Comparison of ENCODE assay signal across 8 cellular contexts in the genomic region with DNA sequence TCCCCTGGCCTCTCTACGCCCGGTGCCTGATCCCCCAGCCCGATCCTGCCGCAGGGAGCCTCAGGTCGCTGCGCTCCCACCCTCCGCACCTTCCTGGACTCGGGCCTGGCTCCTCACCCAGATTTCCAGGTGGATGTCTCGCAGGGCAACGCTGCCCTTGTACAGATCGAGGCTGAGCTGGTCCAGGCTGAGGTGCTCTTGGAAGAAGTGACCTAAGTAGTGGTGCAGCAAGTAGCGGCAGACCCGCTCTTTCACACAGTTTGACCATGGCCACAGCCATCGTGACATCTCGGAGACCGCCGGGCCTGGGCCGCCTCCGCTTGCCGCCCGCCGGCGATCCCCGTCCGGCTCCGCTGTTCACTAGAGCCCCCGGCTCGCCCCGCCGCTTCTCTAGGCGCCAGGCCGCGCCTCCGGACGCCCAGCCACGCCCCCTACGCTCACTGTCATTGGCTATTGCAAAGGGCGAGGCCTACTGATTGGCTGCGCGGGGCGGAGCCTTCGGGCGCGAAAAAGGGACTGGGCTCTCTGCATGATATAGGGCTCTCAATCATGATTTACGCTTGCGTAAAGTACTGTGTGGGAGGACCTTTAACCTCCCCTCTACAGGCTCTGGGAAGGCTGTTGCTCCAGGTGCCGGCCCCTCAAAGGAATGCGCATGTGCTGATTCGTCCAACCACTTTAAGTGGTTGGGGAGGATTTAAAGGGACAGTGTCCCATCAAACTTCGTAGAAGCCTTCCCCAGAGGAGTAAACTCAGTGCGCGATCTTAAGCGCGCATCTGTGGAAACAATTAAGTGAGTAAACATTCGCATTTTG. TPM values are rescaled to one million over a fixed set of nuclear protein-coding genes. Genes with fewer than 3 reads are reported as not detected.
DNase-seq lines count a peak whose midpoint lies in the region; FAIRE-seq and TF ChIP-seq lines count a peak whose summit lies in the region.

A gene (minus strand): TSS at position 362 of the 815 bp plus-strand sequence. CDS start 74 bp downstream, at position 288.

- no peak within 1 kb of the TSS for H2BK12ac ChIP-seq in neuronal stem cell (ENCODE audit: low read length)

- H4K8ac ChIP-seq in neuronal stem cell (ENCODE audit: low read depth, low read length), result no peak within 1 kb of the TSS

- H3K4me1 Mint-ChIP-seq in activated naive CD4-positive, alpha-beta T cell treated with anti-CD3 and anti-CD28 coated beads for 36 hours (ENCODE audit: low read depth), result peaks cover 25% of the 10 kb centered on the region

- FAIRE-seq in frontal cortex (lab: Jason Lieb, UNC), result peak; percentile 97

- CTCF ChIA-PET in activated naive CD4-positive, alpha-beta T cell treated with anti-CD3 and anti-CD28 coated beads for 36 hours (lab: Charles Lee), result interaction anchor here (0.6 to 1.0 kb wide), 4 partner anchors 14 to 70 kb away, joined by 3 to 4 read pairs (median 4); no protein-coding TSS in a partner anchor

- intact Hi-C loops in activated naive CD4-positive, alpha-beta T cell treated with anti-CD3 and anti-CD28 coated beads for 36 hours (cut with micrococcal nuclease), result loop anchor here (1.0 to 5.0 kb wide), 9 partner anchors 8 to 200 kb away; a partner anchor contains a TSS

- peak within 1 kb of the TSS; percentile 76 for H2BK5ac ChIP-seq in neuronal stem cell (ENCODE audit: low read length)

- H2BK15ac ChIP-seq in neuronal stem cell (ENCODE audit: low read length), result peak within 1 kb of the TSS; percentile 71

- peak within 1 kb of the TSS; percentile 97 for H3K9ac ChIP-seq in neuronal stem cell (ENCODE audit: low read depth, low read length, poor library complexity)

- no CpG with 5 or more reads among the region's 55 CpGs for WGBS in neuronal stem cell (ENCODE audit: extremely low coverage in 2 of 2, insufficient read length in 2 of 2, insufficient replicate concordance in 1 of 2), 2 donors

- peak within 1 kb of the TSS; percentile 81 for H3K27ac Mint-ChIP-seq in activated naive CD4-positive, alpha-beta T cell treated with anti-CD3 and anti-CD28 coated beads for 36 hours

- H2AFZ ChIP-seq in neuronal stem cell (ENCODE audit: low read length), result peak within 1 kb of the TSS; percentile 70

- no peaks in the 10 kb centered on the region for H3K27me3 Mint-ChIP-seq in activated naive CD4-positive, alpha-beta T cell treated with anti-CD3 and anti-CD28 coated beads for 36 hours (ENCODE audit: low read depth)

- no peaks in the 10 kb centered on the region for H3K9me3 Mint-ChIP-seq in activated naive CD4-positive, alpha-beta T cell treated with anti-CD3 and anti-CD28 coated beads for 36 hours

- peak within 1 kb of the TSS; percentile 95 for H3K4me3 ChIP-seq in HFF-Myc (replicated peaks; ENCODE audit: low read depth, low read length)
- peak within 1 kb of the TSS; percentile 69 to 96 for H3K4me3 ChIP-seq in neuronal stem cell (ENCODE audit: low read length in 2 of 2)

- H3K4ac ChIP-seq in neuronal stem cell (ENCODE audit: low read length), result peak within 1 kb of the TSS; percentile 93

- peak within 1 kb of the TSS; percentile 25 for H3K23ac ChIP-seq in neuronal stem cell (ENCODE audit: low read depth, low read length, poor library complexity)

- no peak within 1 kb of the TSS for H4K91ac ChIP-seq in neuronal stem cell (ENCODE audit: low read depth, low read length, poor library complexity)

- H3K27me3 ChIP-seq in neuronal stem cell (ENCODE audit: control insufficient read depth in 3 of 3, insufficient read depth in 3 of 3, low read depth in 1 of 3, low read length in 3 of 3), result no peaks in the 10 kb centered on the region

- H3K79me1 ChIP-seq in neuronal stem cell (ENCODE audit: low read depth, low read length), result peaks cover 2% of the 10 kb centered on the region

- DNase-seq in GM03348 (ENCODE audit: low spot score) (peak; percentile 98), HFF-Myc (ENCODE audit: extremely low read depth, low read depth) (peak; percentile 100), NAMALWA (ENCODE audit: low spot score) (peak; percentile 100), SK-N-DZ (ENCODE audit: low spot score) (peak; percentile 100), frontal cortex (ENCODE audit: low spot score in 2 of 2) (peak; percentile 98 to 99), neuronal stem cell (ENCODE audit: low spot score) (peak; percentile 99)
- DNase-seq in activated naive CD4-positive, alpha-beta T cell treated with anti-CD3 and anti-CD28 coated beads for 36 hours, result peak; percentile 99

- H3K27ac ChIP-seq in neuronal stem cell (replicated peaks; ENCODE audit: low read length), result peak within 1 kb of the TSS; percentile 62

- TF ChIP-seq CTCF in HFF-Myc (IDR thresholded peaks at IDR 0.05; ENCODE audit: low read depth, low read length, missing control alignments) (no peak), subcutaneous adipose tissue (IDR thresholded peaks at IDR 0.05; ENCODE audit: low read depth) (no peak)

- H2BK120ac ChIP-seq in neuronal stem cell (ENCODE audit: low read depth, low read length), result no peak within 1 kb of the TSS

- H3K18ac ChIP-seq in neuronal stem cell (ENCODE audit: low read length), result peak within 1 kb of the TSS; percentile 95

- H3K9me3 ChIP-seq in neuronal stem cell (replicated peaks in 1 of 2; ENCODE audit: control insufficient read depth in 2 of 2, insufficient read depth in 1 of 2, low read depth in 1 of 2, low read length in 2 of 2), result no peaks in the 10 kb centered on the region

- peaks cover 1% of the 10 kb centered on the region for H3K36me3 Mint-ChIP-seq in activated naive CD4-positive, alpha-beta T cell treated with anti-CD3 and anti-CD28 coated beads for 36 hours (ENCODE audit: low read depth)

- peak within 1 kb of the TSS; percentile 72 for H3K14ac ChIP-seq in neuronal stem cell (ENCODE audit: low read length)

- peaks cover 6 to 10% of the 10 kb centered on the region in 2 donors for H3K4me1 ChIP-seq in neuronal stem cell (ENCODE audit: control insufficient read depth in 2 of 2, insufficient read depth in 1 of 2, low read depth in 1 of 2, low read length in 2 of 2)

- peak within 1 kb of the TSS; percentile 87 for H3K4me3 Mint-ChIP-seq in activated naive CD4-positive, alpha-beta T cell treated with anti-CD3 and anti-CD28 coated beads for 36 hours

- H3K4me2 ChIP-seq in neuronal stem cell (ENCODE audit: insufficient read depth, low read length, poor library complexity, severe bottlenecking), result peak within 1 kb of the TSS; percentile 90

- H2AK5ac ChIP-seq in neuronal stem cell (ENCODE audit: low read depth, low read length), result peak within 1 kb of the TSS; percentile 57

- H3K36me3 ChIP-seq in neuronal stem cell (replicated peaks in 1 of 2; ENCODE audit: control insufficient read depth in 2 of 2, insufficient read depth in 2 of 2, low read length in 2 of 2), result peaks cover 4 to 11% of the 10 kb centered on the region in 2 donors

RNA-seq across cellular contexts. Expression of the gene that starts here (rescaled TPM):
- 5.0 and 5.6 TPM in 2 replicates for polyA plus RNA-seq in SK-N-DZ (2014; cell fraction: cytosol; rRNA removed)
- polyA plus RNA-seq in SK-N-DZ (2014; cell fraction: nucleus; rRNA removed), result 18.2 and 29.8 TPM in 2 replicates
- total RNA-seq in activated naive CD4-positive, alpha-beta T cell treated with anti-CD3 and anti-CD28 coated beads for 36 hours, result 10 to 100 TPM; 15.1 to 16.3 TPM
- 7.3 TPM for total RNA-seq in frontal cortex
- polyA plus RNA-seq in neuronal stem cell (2013, experiment 1 of 2), result 5.3 TPM
- polyA plus RNA-seq in neuronal stem cell (2013, experiment 2 of 2), result 5.5 TPM
- 10 to 100 TPM; 12.4 to 47.7 (median 22.2) TPM for total RNA-seq in subcutaneous adipose tissue

Comparison
In these comparisons a context has a peak if more than half of its experiments do, and no peak if none do; other contexts are left out.
1. Peak in every context shown above with its lines: DNase-seq, H3K4me3 ChIP-seq and H3K27ac ChIP-seq.